26 cellular contexts compared by ENCODE assay signal in the genomic region with DNA sequence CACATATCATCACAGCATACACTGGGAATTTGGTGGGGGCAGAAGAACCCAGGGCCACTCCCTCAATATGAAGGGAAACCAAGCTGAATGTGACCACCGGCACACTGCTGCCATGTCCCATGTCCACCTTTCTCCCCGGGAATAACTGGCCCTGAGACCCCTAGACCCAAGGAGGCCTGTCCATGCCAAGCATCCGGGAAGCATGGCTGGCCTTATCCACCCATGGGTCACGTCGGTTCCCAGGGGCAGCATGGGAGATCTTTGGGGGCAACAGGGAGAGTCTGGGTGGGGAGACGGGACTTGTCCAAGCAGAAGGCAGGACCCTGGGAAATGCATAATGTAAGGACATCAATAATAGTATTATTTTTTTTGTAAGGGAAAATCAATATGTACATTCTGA. TPM values are rescaled to one million over a fixed set of nuclear protein-coding genes. Genes with fewer than 3 reads are reported as not detected.
"Had no signal": no experiment of that assay in that cellular context is flagged by ENCODE, and none has a peak within 500 bp of the region (broad histone marks: within the 10 kb centered on the region; RNA-seq: fewer than 3 reads in every experiment).

No MANE protein-coding gene starts in this region.

- ATAC-seq: HepG2, K562, Panc1, PC-3, Right ventricle myocardium inferior had no signal

- H3K4me3 Mint-ChIP-seq: IgD-negative memory B cell had no signal

- FAIRE-seq: HepG2, K562 had no signal

- DNase-seq: Kasumi-1, MM.1S, NCI-H1092 treated with DMSO at 0.1 percent for 48 hours, NCI-H1436, NCI-H187, NCI-H2029, NCI-H2081 treated with DMSO at 0.1 percent for 48 hours, NCI-H2171, NCI-H226, NCI-H446, NCI-H510A, NCI-H524 treated with DMSO at 0.1 percent for 48 hours, NCI-H69, NCI-H774, PC-3, SIG-M5 had no signal

- H3K9me3 Mint-ChIP-seq: IgD-negative memory B cell had no signal

- H3K9ac ChIP-seq: KMS-11 had no signal

- H3K4me2 ChIP-seq: KMS-11 had no signal

- H3K27ac Mint-ChIP-seq: IgD-negative memory B cell had no signal

- H3K4me3 ChIP-seq: K562, SJSA1, SK-N-MC had no signal

- H3K27ac ChIP-seq: KMS-11, SJSA1, SK-N-MC had no signal

- H3K27me3 ChIP-seq: SJSA1 had no signal

- H3K9me3 ChIP-seq: SJSA1 had no signal

- H3K27me3 Mint-ChIP-seq: IgD-negative memory B cell had no signal

- H3K36me3 ChIP-seq: SJSA1 had no signal

RNA-seq across cellular contexts. Expression of gene MGAT3, which starts 34.9 kb away (rescaled TPM):
- total RNA-seq: M059J, PC-3, RPMI7951 had no signal
